Comparison of ENCODE assay signal across 19 cellular contexts in the genomic region with DNA sequence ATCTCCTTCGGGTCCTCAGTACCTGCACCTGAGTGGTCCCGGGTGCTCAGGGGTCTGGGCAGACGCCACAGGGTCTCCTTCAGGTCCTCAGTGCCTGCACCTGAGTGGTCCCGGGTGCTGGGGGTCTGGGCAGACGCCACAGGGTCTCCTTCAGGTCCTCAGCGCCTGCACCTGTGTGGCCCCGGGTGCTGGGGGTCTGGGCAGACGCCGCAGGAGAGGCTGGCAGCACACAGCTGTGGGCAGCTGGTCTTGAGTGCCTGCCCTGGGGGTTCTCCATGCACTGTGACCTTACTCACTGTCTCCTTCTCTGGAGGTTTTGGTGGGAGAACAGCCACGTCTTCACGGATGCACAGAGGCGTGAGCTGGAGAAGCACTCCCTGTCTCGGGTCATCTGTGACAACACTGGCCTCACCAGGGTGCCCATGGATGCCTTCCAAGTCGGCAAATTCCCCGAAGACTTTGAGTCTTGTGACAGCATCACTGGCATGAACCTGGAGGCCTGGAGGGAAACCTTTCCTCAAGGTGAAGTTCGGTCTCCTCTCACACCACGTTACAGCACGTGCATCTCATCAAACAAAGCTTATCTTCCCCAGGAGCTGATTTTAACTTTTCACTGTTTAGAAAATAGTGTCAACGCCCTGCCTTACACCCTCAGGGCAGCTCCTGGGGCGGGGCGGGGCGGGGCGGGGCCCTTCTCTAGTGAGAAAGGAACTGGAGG.
DNase-seq lines count a peak whose midpoint lies in the region; ATAC-seq and TF ChIP-seq lines count a peak whose summit lies in the region.
"Had no signal": no experiment of that assay in that cellular context is flagged by ENCODE, and none has a peak within 500 bp of the region (broad histone marks: within the 10 kb centered on the region; RNA-seq: fewer than 3 reads in every experiment).

No MANE protein-coding gene starts in this region.

- TF ChIP-seq POLR2A in Peyer's patch (IDR thresholded peaks at IDR 0.05) (no peak), spleen (IDR thresholded peaks at IDR 0.05) (no peak)

- H3K4me1 ChIP-seq in Peyer's patch (no peaks in the 10 kb centered on the region), spleen (peaks cover 0 to 7% (median 0%) of the 10 kb centered on the region in 6 donors)
- H3K4me1 ChIP-seq: Caco-2, SJCRH30 had no signal

- H3K4me3 ChIP-seq in Peyer's patch (no peak overlapping the region), spleen (no peak overlapping the region)
- H3K4me3 ChIP-seq: SJCRH30 had no signal

- intact Hi-C loops in spleen (cut with DNase I; ENCODE audit: low total_unique reads): no loop called here

- WGBS in spleen, 5 donors: 75 to 92% (median 82%) methylated on average over 17 to 23 of the region's 23 CpGs

- H3K9me3 ChIP-seq in Peyer's patch (no peaks in the 10 kb centered on the region), spleen (no peaks in the 10 kb centered on the region)
- H3K9me3 ChIP-seq: Caco-2, SJCRH30 had no signal

- H3K27ac ChIP-seq in Peyer's patch: no peak overlapping the region
- H3K27ac ChIP-seq in spleen: peak overlapping the region in 1 of 8 donors; percentile 20
- H3K27ac ChIP-seq: HL-60, SJCRH30 had no signal

- DNase-seq in HT-29 (ENCODE audit: low spot score): peak; percentile 16
- peak in 2 of 3 donors; percentile 25 to 37 for DNase-seq in Peyer's patch
- peak; percentile 82 for DNase-seq in mesenteric fat pad (ENCODE audit: low spot score)
- peak; percentile 50 for DNase-seq in spleen
- no peak for DNase-seq in GM10248 (ENCODE audit: extremely low spot score)
- no peak for DNase-seq in COLO668 (lab: John Stamatoyannopoulos, UW; ENCODE audit: unreplicated experiment)
- DNase-seq: EL, H9, NCI-H1436, NCI-H2029, NCI-H2171, NCI-H446, NCI-H69, OCI-M1, RPMI8226, SJCRH30 had no signal

- ATAC-seq in HG03565 (IDR thresholded peaks at IDR 0.05; ENCODE audit: unreplicated experiment): no peak

- H3K27me3 ChIP-seq in Peyer's patch (no peaks in the 10 kb centered on the region), spleen (replicated peaks in 1 of 7) (no peaks in the 10 kb centered on the region)

- TF ChIP-seq CTCF in Peyer's patch (IDR thresholded peaks at IDR 0.05) (no peak), spleen (IDR thresholded peaks at IDR 0.05 in 8 of 11, conservative IDR thresholded peaks at IDR 0.05 in 3 of 11) (no peak), GM10248 (IDR thresholded peaks at IDR 0.05; ENCODE audit: control extremely low read depth, extremely low read depth, low read depth, missing control alignments) (no peak)

- H3K36me3 ChIP-seq in Peyer's patch (no peaks in the 10 kb centered on the region), spleen (peaks cover 0 to 33% (median 0%) of the 10 kb centered on the region in 6 donors)
- H3K36me3 ChIP-seq: SJCRH30 had no signal

- CTCF ChIA-PET in GM10248 (lab: Yijun Ruan, JAX): no interaction called here

- POLR2A ChIA-PET in GM10248 (lab: Yijun Ruan, JAX): no interaction called here

Comparison
In these comparisons a context has a peak if more than half of its experiments do, and no peak if none do; other contexts are left out.
1. DNase-seq: peak in HT-29 (single experiment), Peyer's patch (2 of 3), mesenteric fat pad (single experiment) and spleen (single experiment); none in GM10248 (single experiment) and COLO668 (single experiment).